ENCODE assay signal across 1 cellular context in genomic region chr14:83757896-83758295, GRCh38.
TF ChIP-seq lines count a peak whose summit lies in the region.

No MANE protein-coding gene starts in this region.

TF ChIP-seq in IMR-90, 13 proteins besides CTCF, POLR2A, EP300 and RAD21 (continued from another document):
- TF ChIP-seq ELK1 (IDR thresholded peaks at IDR 0.05; ENCODE audit: borderline replicate concordance, low read depth, low read length) (no peak), MXI1 (IDR thresholded peaks at IDR 0.05; ENCODE audit: borderline replicate concordance, low read depth, low read length) (no peak), BHLHE40 (IDR thresholded peaks at IDR 0.05; ENCODE audit: low read depth, low read length) (no peak), MAFK (IDR thresholded peaks at IDR 0.05; ENCODE audit: low read depth, low read length) (no peak), CEBPB (IDR thresholded peaks at IDR 0.05; ENCODE audit: low read depth, low read length) (no peak), RCOR1 (IDR thresholded peaks at IDR 0.05; ENCODE audit: insufficient replicate concordance, low read length) (no peak), NFE2L2 (IDR thresholded peaks at IDR 0.05; ENCODE audit: low read depth, low read length) (no peak), SMC3 (IDR thresholded peaks at IDR 0.05; ENCODE audit: low read depth, low read length) (no peak), CHD1 (IDR thresholded peaks at IDR 0.05; ENCODE audit: low read depth, low read length) (no peak), MAZ (IDR thresholded peaks at IDR 0.05; ENCODE audit: borderline replicate concordance, low read depth, low read length) (no peak)
